Comparison of ENCODE assay signal across 8 cellular contexts in the genomic region with DNA sequence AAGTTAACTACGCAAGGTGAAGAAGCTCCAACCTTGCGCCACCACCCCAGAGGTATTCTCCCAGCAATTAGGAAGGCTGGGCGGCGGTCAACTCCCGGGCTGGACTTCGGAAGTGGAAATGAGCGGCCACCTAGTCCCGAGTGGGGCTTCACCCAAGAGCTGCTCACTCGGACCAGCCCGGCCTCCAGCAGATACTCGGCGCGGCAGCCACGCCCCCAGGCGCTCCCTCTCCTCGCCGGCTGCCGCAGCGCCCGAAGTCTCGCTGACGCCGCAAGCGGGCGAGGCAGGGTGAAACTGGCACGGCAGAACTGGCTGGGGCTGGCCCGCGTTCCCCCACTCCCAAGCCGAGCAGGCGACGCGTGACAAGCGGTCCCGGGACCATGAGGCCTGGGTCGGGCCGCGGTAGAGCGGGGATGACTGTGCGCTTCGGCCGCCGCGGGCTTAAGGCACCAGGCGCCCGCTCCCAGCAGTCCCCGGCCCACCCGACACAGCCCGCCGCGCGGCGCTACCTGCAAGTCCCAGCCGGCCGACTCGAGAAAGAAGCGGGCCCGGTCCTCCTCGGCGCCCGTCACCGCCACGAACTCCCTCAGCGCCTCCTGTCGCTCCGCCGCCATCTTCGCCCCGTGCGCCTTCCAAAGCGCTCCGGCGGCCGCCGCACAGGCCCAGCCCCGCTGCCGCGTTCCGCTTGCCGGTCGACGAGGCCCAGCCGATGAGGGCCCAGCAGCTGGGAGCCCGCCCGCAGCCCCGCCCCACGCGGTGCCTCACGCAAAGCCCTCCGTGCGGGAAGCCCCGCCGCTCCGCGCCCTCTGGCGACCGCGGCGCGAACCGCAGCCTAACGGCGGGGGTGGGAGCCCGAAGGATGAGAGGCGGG.
DNase-seq lines count a peak whose midpoint lies in the region; ATAC-seq and TF ChIP-seq lines count a peak whose summit lies in the region.

A gene (minus strand): TSS at position 639 of the 871 bp plus-strand sequence. CDS start 25 bp downstream, at position 614.

- peak; percentile 92 for ATAC-seq in HG03432 (IDR thresholded peaks at IDR 0.05; ENCODE audit: unreplicated experiment)

- TF ChIP-seq POLR2A in GM19099 (IDR thresholded peaks at IDR 0.05; ENCODE audit: extremely low read depth, insufficient read length, low read depth) = peak; percentile 86

- TF ChIP-seq CTCF in choroid plexus epithelial cell (conservative IDR thresholded peaks at IDR 0.05; ENCODE audit: low read depth, low read length) = peak; percentile 71

- peak; percentile 93 for DNase-seq in Ammon's horn (ENCODE audit: low spot score)
- peak; percentile 89 for DNase-seq in NCI-H510A (lab: John Stamatoyannopoulos, UW)
- peak; percentile 93 to 96 for DNase-seq in activated CD4-positive, alpha-beta T cell treated with anti-CD3 and anti-CD28 coated beads for 24 hours (ENCODE audit: low read depth in 2 of 2)
- peak; percentile 97 for DNase-seq in choroid plexus epithelial cell (ENCODE audit: low read depth)
- peak; percentile 96 for DNase-seq in kidney tubule cell (ENCODE audit: low spot score)
- peak; percentile 93 to 96 (median 94) for DNase-seq in stimulated activated CD4-positive, alpha-beta T cell treated with anti-CD3 and anti-CD28 coated beads, Interleukin-1b, Interleukin-23, amount 100 ng/mL, for 24 hours (ENCODE audit: low read depth in 4 of 4, low spot score in 1 of 4)

- H3K4me3 ChIP-seq in choroid plexus epithelial cell (ENCODE audit: low read depth, low read length) = peak within 1 kb of the TSS; percentile 94

Comparison
In these comparisons a context has a peak if more than half of its experiments do, and no peak if none do; other contexts are left out.
1. Peak in every context shown above with its lines: DNase-seq, ATAC-seq and H3K4me3 ChIP-seq.